In genomic region chr4:186653973-186654372, GRCh38 we compare ENCODE assay signal across 21 cellular contexts.
"Had no signal": no experiment of that assay in that cellular context is flagged by ENCODE, and none has a peak within 500 bp of the region (broad histone marks: within the 10 kb centered on the region; RNA-seq: fewer than 3 reads in every experiment).

No MANE protein-coding gene starts in this region.

- H3K27ac ChIP-seq: body of pancreas, epithelial cell of prostate, left lung, pancreas, stomach, vagina had no signal

- H3K27me3 ChIP-seq: body of pancreas, left lung, pancreas, stomach, vagina had no signal

- H3K4me1 ChIP-seq: left lung had no signal

- H3K9me3 Mint-ChIP-seq: activated CD4-positive, alpha-beta T cell treated with anti-CD3 and anti-CD28 coated beads, Interleukin-2, amount 10 ng/mL, durations not matched to agents 7 days and 5 days; activated naive CD8-positive, alpha-beta T cell treated with anti-CD3 and anti-CD28 coated beads, Interleukin-2, amount 10 ng/mL, durations not matched to agents 7 days and 5 days; activated T-helper 2 cell treated with anti-CD3 and anti-CD28 coated beads, Interferon-gamma antibody, Interleukin-2, Interleukin-4, amounts not matched to agents 10 μg/mL and 5 μg/mL and 100 μg/mL, durations not matched to agents 14 hours and 24 hours and 36 hours; endodermal cell had no signal

- H3K27ac Mint-ChIP-seq: activated CD4-positive, alpha-beta T cell treated with anti-CD3 and anti-CD28 coated beads, Interleukin-2, amount 10 ng/mL, durations not matched to agents 7 days and 5 days; activated CD8-positive, alpha-beta T cell treated with anti-CD3 and anti-CD28 coated beads, Interleukin-2, amount 10 ng/mL, durations not matched to agents 7 days and 5 days; activated naive CD8-positive, alpha-beta T cell treated with anti-CD3 and anti-CD28 coated beads, Interleukin-2, amount 10 ng/mL, durations not matched to agents 7 days and 5 days; activated T-cell treated with anti-CD3 and anti-CD28 coated beads, Interleukin-2, amount 50 U/mL, for 24 hours; activated T-helper 2 cell treated with anti-CD3 and anti-CD28 coated beads, Interferon-gamma antibody, Interleukin-2, Interleukin-4, amounts not matched to agents 10 μg/mL and 5 μg/mL and 100 μg/mL, durations not matched to agents 14 hours and 24 hours and 36 hours; endodermal cell; naive thymus-derived CD4-positive, alpha-beta T cell had no signal

- H3K9me3 ChIP-seq: body of pancreas, left lung, pancreas, stomach, vagina had no signal

- H3K4me2 ChIP-seq: smooth muscle cell had no signal

- H3K4me3 Mint-ChIP-seq: activated CD4-positive, alpha-beta T cell treated with anti-CD3 and anti-CD28 coated beads, Interleukin-2, amount 10 ng/mL, durations not matched to agents 7 days and 5 days; activated CD8-positive, alpha-beta T cell treated with anti-CD3 and anti-CD28 coated beads, Interleukin-2, amount 10 ng/mL, durations not matched to agents 7 days and 5 days; activated naive CD8-positive, alpha-beta T cell treated with anti-CD3 and anti-CD28 coated beads, Interleukin-2, amount 10 ng/mL, durations not matched to agents 7 days and 5 days; activated T-cell treated with anti-CD3 and anti-CD28 coated beads, Interleukin-2, amount 50 U/mL, for 24 hours; endodermal cell; naive thymus-derived CD4-positive, alpha-beta T cell had no signal

- DNase-seq: activated CD4-positive, alpha-beta T cell treated with anti-CD3 and anti-CD28 coated beads, Interleukin-2, amount 10 ng/mL, durations not matched to agents 7 days and 5 days; activated CD4-positive, CD25-positive, alpha-beta regulatory T cell; activated CD8-positive, alpha-beta T cell treated with anti-CD3 and anti-CD28 coated beads, Interleukin-2, amount 10 ng/mL, durations not matched to agents 7 days and 5 days; activated naive CD4-positive, alpha-beta T cell treated with Interleukin-2 at 50 U/mL for 16 hours; activated naive CD8-positive, alpha-beta T cell treated with anti-CD3 and anti-CD28 coated beads, Interleukin-2, amount 10 ng/mL, durations not matched to agents 7 days and 5 days; activated T-cell treated with anti-CD3 and anti-CD28 coated beads, Interleukin-2, amount 50 U/mL, for 24 hours; amygdala; body of pancreas; endodermal cell; foreskin melanocyte; hypothalamus; left lung; naive thymus-derived CD4-positive, alpha-beta T cell; pancreas; stimulated activated CD4-positive, alpha-beta T cell treated with anti-CD3 and anti-CD28 coated beads, Interleukin-4, amount 100 ng/mL, for 1 hour; stomach had no signal

- H3K27me3 Mint-ChIP-seq: activated CD4-positive, alpha-beta T cell treated with anti-CD3 and anti-CD28 coated beads, Interleukin-2, amount 10 ng/mL, durations not matched to agents 7 days and 5 days; activated naive CD8-positive, alpha-beta T cell treated with anti-CD3 and anti-CD28 coated beads, Interleukin-2, amount 10 ng/mL, durations not matched to agents 7 days and 5 days had no signal

- H3K4me1 Mint-ChIP-seq: activated CD4-positive, alpha-beta T cell treated with anti-CD3 and anti-CD28 coated beads, Interleukin-2, amount 10 ng/mL, durations not matched to agents 7 days and 5 days; activated naive CD8-positive, alpha-beta T cell treated with anti-CD3 and anti-CD28 coated beads, Interleukin-2, amount 10 ng/mL, durations not matched to agents 7 days and 5 days; naive thymus-derived CD4-positive, alpha-beta T cell had no signal

- ATAC-seq: activated CD8-positive, alpha-beta T cell treated with anti-CD3 and anti-CD28 coated beads, Interleukin-2, amount 10 ng/mL, durations not matched to agents 7 days and 5 days; body of pancreas; left lung; naive thymus-derived CD4-positive, alpha-beta T cell; pancreas; sciatic nerve had no signal

- H3K36me3 Mint-ChIP-seq: activated naive CD8-positive, alpha-beta T cell treated with anti-CD3 and anti-CD28 coated beads, Interleukin-2, amount 10 ng/mL, durations not matched to agents 7 days and 5 days; naive thymus-derived CD4-positive, alpha-beta T cell had no signal
